In the genomic region with DNA sequence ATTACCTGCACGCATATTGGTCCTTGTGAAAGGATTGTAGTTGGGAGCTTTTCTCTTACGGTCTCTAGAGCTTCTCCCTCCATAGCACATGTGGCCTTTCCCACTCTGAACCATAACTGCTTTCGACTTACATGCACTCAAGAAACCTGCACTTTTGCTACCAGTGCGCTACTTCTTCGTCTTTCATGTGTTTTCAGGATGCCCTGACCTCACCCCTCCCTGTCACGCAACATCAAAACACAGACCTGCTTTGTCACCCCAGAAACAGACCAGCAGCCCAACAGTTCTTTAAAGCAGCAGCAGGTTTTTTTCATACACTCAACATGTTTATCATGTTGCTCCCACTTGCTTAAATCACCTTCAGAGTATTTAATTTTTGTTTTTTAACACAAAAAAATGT, we compare ENCODE assay signal across 12 cellular contexts.
DNase-seq lines count a peak whose midpoint lies in the region; ATAC-seq and TF ChIP-seq lines count a peak whose summit lies in the region.
"Had no signal": no experiment of that assay in that cellular context is flagged by ENCODE, and none has a peak within 500 bp of the region (broad histone marks: within the 10 kb centered on the region; RNA-seq: fewer than 3 reads in every experiment).

No MANE protein-coding gene starts in this region.

- no peaks in the 10 kb centered on the region for H3K9me3 Mint-ChIP-seq in activated naive CD8-positive, alpha-beta T cell (ENCODE audit: low read depth)
- H3K9me3 Mint-ChIP-seq in activated naive CD8-positive, alpha-beta T cell treated with anti-CD3 and anti-CD28 coated beads, Interleukin-2, amount 50 U/mL, for 24 hours, result no peaks in the 10 kb centered on the region
- H3K9me3 Mint-ChIP-seq in chondrocyte (ENCODE audit: low read depth), result no peaks in the 10 kb centered on the region
- H3K9me3 Mint-ChIP-seq in progenitor cell of endocrine pancreas (ENCODE audit: low read depth), result no peaks in the 10 kb centered on the region
- H3K9me3 Mint-ChIP-seq: CD4-positive, CD25-positive, alpha-beta regulatory T cell had no signal

- H3K4me3 Mint-ChIP-seq in activated naive CD8-positive, alpha-beta T cell, result no peak overlapping the region
- no peak overlapping the region for H3K4me3 Mint-ChIP-seq in activated naive CD8-positive, alpha-beta T cell treated with anti-CD3 and anti-CD28 coated beads, Interleukin-2, amount 50 U/mL, for 24 hours
- H3K4me3 Mint-ChIP-seq in chondrocyte (ENCODE audit: unreplicated experiment) (no peak overlapping the region), progenitor cell of endocrine pancreas (ENCODE audit: low read depth) (no peak overlapping the region)
- H3K4me3 Mint-ChIP-seq: CD4-positive, CD25-positive, alpha-beta regulatory T cell had no signal

- H3K27me3 Mint-ChIP-seq in activated naive CD8-positive, alpha-beta T cell, result no peaks in the 10 kb centered on the region
- H3K27me3 Mint-ChIP-seq in activated naive CD8-positive, alpha-beta T cell treated with anti-CD3 and anti-CD28 coated beads, Interleukin-2, amount 50 U/mL, for 24 hours, result no peaks in the 10 kb centered on the region
- H3K27me3 Mint-ChIP-seq in chondrocyte (ENCODE audit: low read depth) (no peaks in the 10 kb centered on the region), progenitor cell of endocrine pancreas (no peaks in the 10 kb centered on the region)
- H3K27me3 Mint-ChIP-seq: CD4-positive, CD25-positive, alpha-beta regulatory T cell had no signal

- H3K36me3 Mint-ChIP-seq in activated naive CD8-positive, alpha-beta T cell, result peaks cover 9% of the 10 kb centered on the region
- H3K36me3 Mint-ChIP-seq in activated naive CD8-positive, alpha-beta T cell treated with anti-CD3 and anti-CD28 coated beads, Interleukin-2, amount 50 U/mL, for 24 hours (ENCODE audit: low read depth), result peaks cover 11% of the 10 kb centered on the region
- peaks cover 4% of the 10 kb centered on the region for H3K36me3 Mint-ChIP-seq in chondrocyte (ENCODE audit: low read depth)
- H3K36me3 Mint-ChIP-seq in progenitor cell of endocrine pancreas (ENCODE audit: insufficient read depth), result no peaks in the 10 kb centered on the region

- DNase-seq in activated naive CD8-positive, alpha-beta T cell treated with anti-CD3 and anti-CD28 coated beads, Interleukin-2, amount 50 U/mL, for 24 hours, result no peak
- DNase-seq in SK-N-DZ (ENCODE audit: low spot score) (peak; percentile 43), chondrocyte (ENCODE audit: low spot score) (no peak), progenitor cell of endocrine pancreas (ENCODE audit: low spot score, unreplicated experiment) (no peak), GM19238 (ENCODE audit: insufficient read length, low spot score) (no peak), HUDEP-2 (lab: John Stamatoyannopoulos, UW; ENCODE audit: unreplicated experiment in 76 of 76) (no peak)
- DNase-seq: ACHN, DMS79 had no signal

- H3K27ac Mint-ChIP-seq in activated naive CD8-positive, alpha-beta T cell, result peak overlapping the region; percentile 50
- H3K27ac Mint-ChIP-seq in activated naive CD8-positive, alpha-beta T cell treated with anti-CD3 and anti-CD28 coated beads, Interleukin-2, amount 50 U/mL, for 24 hours, result no peak overlapping the region
- peak overlapping the region; percentile 4 for H3K27ac Mint-ChIP-seq in chondrocyte (ENCODE audit: unreplicated experiment)
- H3K27ac Mint-ChIP-seq in progenitor cell of endocrine pancreas, result peak overlapping the region; percentile 73

- TF ChIP-seq CTCF in chondrocyte (IDR thresholded peaks at IDR 0.05) (no peak), progenitor cell of endocrine pancreas (IDR thresholded peaks at IDR 0.05; ENCODE audit: unreplicated experiment) (no peak)

- H3K4me1 Mint-ChIP-seq in activated naive CD8-positive, alpha-beta T cell (ENCODE audit: low read depth), result peaks cover 10% of the 10 kb centered on the region
- H3K4me1 Mint-ChIP-seq in activated naive CD8-positive, alpha-beta T cell treated with anti-CD3 and anti-CD28 coated beads, Interleukin-2, amount 50 U/mL, for 24 hours, result peaks cover 7% of the 10 kb centered on the region
- peaks cover 18% of the 10 kb centered on the region for H3K4me1 Mint-ChIP-seq in chondrocyte (ENCODE audit: low read depth)
- peaks cover 37% of the 10 kb centered on the region for H3K4me1 Mint-ChIP-seq in progenitor cell of endocrine pancreas (ENCODE audit: low read depth)

- ATAC-seq in activated naive CD8-positive, alpha-beta T cell treated with anti-CD3 and anti-CD28 coated beads, Interleukin-2, amount 50 U/mL, for 24 hours, result no peak
- ATAC-seq in GM19324 (IDR thresholded peaks at IDR 0.05; ENCODE audit: low FRiP score, unreplicated experiment), result no peak
- ATAC-seq: K562 had no signal
